31 cellular contexts compared by ENCODE assay signal in genomic region chr19:2691951-2692350, GRCh38. TPM values are rescaled to one million over a fixed set of nuclear protein-coding genes. Genes with fewer than 3 reads are reported as not detected.
A peak's percentile ranks its signal among the peaks of the same experiment; 100 is the strongest.
DNase-seq lines count a peak whose midpoint lies in the region; ATAC-seq and TF ChIP-seq lines count a peak whose summit lies in the region.
"Had no signal": no experiment of that assay in that cellular context is flagged by ENCODE, and none has a peak within 500 bp of the region (broad histone marks: within the 10 kb centered on the region; RNA-seq: fewer than 3 reads in every experiment).

No MANE protein-coding gene starts in this region.

- H3K27me3 ChIP-seq in dorsolateral prefrontal cortex (no peaks in the 10 kb centered on the region), testis (no peaks in the 10 kb centered on the region), colonic mucosa (no peaks in the 10 kb centered on the region)
- H3K27me3 ChIP-seq: ascending aorta, cardiac muscle cell, heart left ventricle, vagina had no signal

- 69 to 71% methylated on average over 9 of the region's 9 CpGs for WGBS in testis, 2 donors

- H3K27ac ChIP-seq in dorsolateral prefrontal cortex (peak overlapping the region in 58 of 59 donors; percentile 64 to 100 (median 97)), testis (peak overlapping the region; percentile 7 to 59), colonic mucosa (no peak overlapping the region)
- H3K27ac ChIP-seq: ascending aorta, C4-2B, cardiac muscle cell, parathyroid adenoma, tibial artery, vagina, VCaP had no signal

- no peak for TF ChIP-seq POLR2A in testis (IDR thresholded peaks at IDR 0.05)

- ATAC-seq in HG02970 (IDR thresholded peaks at IDR 0.05; ENCODE audit: low FRiP score, unreplicated experiment) (no peak), GM21717 (IDR thresholded peaks at IDR 0.05; ENCODE audit: unreplicated experiment) (no peak)
- ATAC-seq: heart left ventricle, right cardiac atrium had no signal

- H3K36me3 ChIP-seq in testis (ENCODE audit: low read depth, missing control alignments) (no peaks in the 10 kb centered on the region), colonic mucosa (no peaks in the 10 kb centered on the region)
- H3K36me3 ChIP-seq: ascending aorta, cardiac muscle cell, heart left ventricle, tibial artery, vagina had no signal

- H3K4me1 ChIP-seq in testis (peaks cover 16% of the 10 kb centered on the region), colonic mucosa (no peaks in the 10 kb centered on the region)
- H3K4me1 ChIP-seq: ascending aorta, Caco-2, parathyroid adenoma, tibial artery had no signal

- TF ChIP-seq CTCF in dorsolateral prefrontal cortex (IDR thresholded peaks at IDR 0.05 in 54 of 56, conservative IDR thresholded peaks at IDR 0.05 in 2 of 56; ENCODE audit: low read depth in 1 of 56, partially characterized antibody in 56 of 56), result peak in 6 of 56 donors; percentile 12 to 32 (median 24)
- no peak for TF ChIP-seq CTCF in testis (IDR thresholded peaks at IDR 0.05)
- TF ChIP-seq CTCF in colonic mucosa (IDR thresholded peaks at IDR 0.05), result no peak

- peak; percentile 23 for DNase-seq in RPMI7951 (ENCODE audit: low read depth)
- DNase-seq in dorsolateral prefrontal cortex, result peak in 9 of 10 donors; percentile 77 to 94 (median 88)
- DNase-seq in myocyte (ENCODE audit: low read depth), result peak; percentile 10
- peak; percentile 85 for DNase-seq in testis
- DNase-seq in colonic mucosa, result no peak
- DNase-seq: activated CD4-positive, alpha-beta T cell treated with anti-CD3 and anti-CD28 coated beads, Interleukin-2, amount 10 ng/mL, durations not matched to agents 7 days and 5 days; activated effector memory CD4-positive, alpha-beta T cell treated with Interleukin-2 at 50 U/mL for 16 hours; activated T-cell treated with anti-CD3 and anti-CD28 coated beads, Interleukin-2, amount 50 U/mL, for 1 hour; Caco-2; DMS53; erythroblast; HCEC 1CT; heart left ventricle; Kasumi-1; MV-4-11; NCI-H1436; NCI-H446 treated with DMSO at 0.1 percent for 48 hours; right cardiac atrium; stimulated activated CD4-positive, alpha-beta T cell treated with anti-CD3 and anti-CD28 coated beads, Interleukin-1b, Interleukin-23, amount 100 ng/mL, for 48 hours; T-helper 9 cell; tibial artery had no signal

- H3K9me3 ChIP-seq in testis, result no peaks in the 10 kb centered on the region
- H3K9me3 ChIP-seq in colonic mucosa, result no peaks in the 10 kb centered on the region
- H3K9me3 ChIP-seq: ascending aorta, Caco-2, heart left ventricle, tibial artery, vagina had no signal

- intact Hi-C loops in dorsolateral prefrontal cortex (cut with DNase I) (loop anchor here in 1 of 2 donors (5.0 to 10.0 kb wide), 2 partner anchors 45 to 53 kb away; partner anchors contain the start of gene SLC39A3), testis (cut with DNase I; ENCODE audit: low total_unique reads) (no loop called here), colonic mucosa (cut with DNase I) (no loop called here)

- no peak overlapping the region for H3K9ac ChIP-seq in colonic mucosa (ENCODE audit: low read depth in 2 of 2, low read length in 2 of 2)
- H3K9ac ChIP-seq: parathyroid adenoma had no signal

- H3K4me3 ChIP-seq in dorsolateral prefrontal cortex (peak overlapping the region in 1 of 59 donors; percentile 5), testis (no peak overlapping the region), colonic mucosa (no peak overlapping the region)
- H3K4me3 ChIP-seq: ascending aorta, cardiac muscle cell, heart left ventricle, lung, smooth muscle cell, tibial artery, vagina had no signal

RNA-seq across cellular contexts. Expression of gene GNG7, which starts 10.5 kb away (rescaled TPM):
- total RNA-seq in RPMI7951 (2014; rRNA removed; shearing (Covaris generic)), result 0.96 and 1.3 TPM in 2 replicates
- total RNA-seq in dorsolateral prefrontal cortex, result 100 to 1,000 TPM in 55 of 120 experiments, 10 to 100 TPM in 65; 71.9 to 184 (median 98.1) TPM
- total RNA-seq in myocyte, result not detected in 2 replicates
- not detected for polyA plus RNA-seq in myocyte (2012)
- 10 to 100 TPM; 25.3 to 38.7 TPM for total RNA-seq in testis
- polyA plus RNA-seq in testis (ENCODE audit: insufficient read depth, low read depth, low replicate concordance), result 16.9 TPM
- total RNA-seq in colonic mucosa, result 1 to 10 TPM; 1.5 to 3.2 TPM

RNA-seq across cellular contexts. Expression of gene DIRAS1, which starts 29.2 kb away (rescaled TPM):
- 0.96 and 1.9 TPM in 2 replicates for total RNA-seq in RPMI7951 (2014; rRNA removed; shearing (Covaris generic))
- total RNA-seq in dorsolateral prefrontal cortex (100 to 1,000 TPM in 107 of 120 experiments, 10 to 100 TPM in 13; 43.9 to 237 (median 155) TPM), myocyte (4.2 and 4.5 TPM in 2 replicates), testis (10 to 100 TPM; 22.5 to 33.1 TPM), colonic mucosa (1 to 10 TPM in 1 of 2 donors, under 1 TPM in 1; 0.49 to 1.7 TPM)
- polyA plus RNA-seq in myocyte (2012), result 13.3 TPM
- 8.1 TPM for polyA plus RNA-seq in testis (ENCODE audit: insufficient read depth, low read depth, low replicate concordance)
- total RNA-seq: activated CD4-positive, alpha-beta T cell treated with anti-CD3 and anti-CD28 coated beads, Interleukin-2, amount 10 ng/mL, durations not matched to agents 7 days and 5 days; ascending aorta had no signal

RNA-seq across cellular contexts. Expression of gene SLC39A3, which starts 47.9 kb away (rescaled TPM):
- 37.1 and 55.1 TPM in 2 replicates for total RNA-seq in RPMI7951 (2014; rRNA removed; shearing (Covaris generic))
- 10 to 100 TPM; 22.3 to 60.9 (median 39.3) TPM for total RNA-seq in dorsolateral prefrontal cortex
- 35.5 and 41.8 TPM in 2 replicates for total RNA-seq in myocyte
- 44.2 TPM for polyA plus RNA-seq in myocyte (2012)
- total RNA-seq in testis, result 100 to 1,000 TPM; 126 to 160 TPM
- polyA plus RNA-seq in testis (ENCODE audit: insufficient read depth, low read depth, low replicate concordance), result 198 TPM
- 10 to 100 TPM; 14.8 to 34.3 TPM for total RNA-seq in colonic mucosa

Comparison
In these comparisons a context has a peak if more than half of its experiments do, and no peak if none do; other contexts are left out.
1. RNA of gene GNG7, which starts 10.5 kb away (total RNA-seq): 71.9 to 184 TPM in dorsolateral prefrontal cortex and 25.3 to 38.7 TPM in testis; 1.5 to 3.2 TPM in colonic mucosa, 0.96 to 1.3 TPM in RPMI7951 and not detected in myocyte; every median in the first group is over 4 times any median in the second.